14 cellular contexts compared by ENCODE assay signal in the genomic region with DNA sequence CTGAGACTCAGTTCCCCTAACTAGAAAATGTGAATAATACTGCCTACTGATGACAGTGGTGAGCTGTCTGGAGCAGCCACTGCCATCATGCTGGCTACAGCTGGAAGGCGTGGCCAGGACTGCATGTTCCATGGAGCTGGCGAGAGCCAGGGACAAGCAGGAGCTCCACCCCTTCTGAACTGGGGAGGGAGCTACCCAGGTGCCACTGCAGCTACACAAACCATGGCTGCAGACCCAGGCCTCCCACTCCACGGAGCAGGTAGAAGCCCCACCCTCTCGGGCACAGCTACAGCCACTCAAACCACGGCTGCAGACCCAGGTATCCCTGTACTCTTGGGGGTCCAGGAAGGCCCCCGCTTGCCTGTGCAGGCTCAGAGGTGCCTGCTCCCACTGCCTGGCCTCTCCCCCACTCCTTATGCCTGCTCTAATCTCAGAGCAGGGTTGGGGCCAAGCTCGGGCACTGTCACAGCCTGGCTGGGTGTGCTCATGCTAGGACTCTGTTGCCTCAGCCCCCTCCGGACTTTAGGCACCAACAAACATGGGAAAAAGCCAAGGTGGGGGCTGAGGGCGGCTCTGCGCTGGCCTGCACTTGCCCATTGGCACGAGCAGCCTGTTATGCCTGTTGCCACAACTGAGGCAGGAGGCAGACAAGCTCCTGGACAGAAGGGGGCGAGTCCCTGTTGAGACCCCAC. TPM values are rescaled to one million over a fixed set of nuclear protein-coding genes. Genes with fewer than 3 reads are reported as not detected.
DNase-seq lines count a peak whose midpoint lies in the region; ATAC-seq and TF ChIP-seq lines count a peak whose summit lies in the region.
"Had no signal": no experiment of that assay in that cellular context is flagged by ENCODE, and none has a peak within 500 bp of the region (broad histone marks: within the 10 kb centered on the region; RNA-seq: fewer than 3 reads in every experiment).

No MANE protein-coding gene starts in this region.

- H3K4me1 Mint-ChIP-seq in WTC11, result peaks cover 24% of the 10 kb centered on the region

- H3K4me1 ChIP-seq in foreskin keratinocyte (no peaks in the 10 kb centered on the region), mucosa of descending colon (ENCODE audit: low read depth) (peaks cover 17% of the 10 kb centered on the region), tibial nerve (peaks cover 3 to 49% (median 24%) of the 10 kb centered on the region in 4 donors)

- H3K4me3 Mint-ChIP-seq in WTC11, result no peak overlapping the region
- H3K4me3 Mint-ChIP-seq: activated CD4-positive, alpha-beta memory T cell treated with anti-CD3 and anti-CD28 coated beads for 36 hours; activated naive CD8-positive, alpha-beta T cell treated with anti-CD3 and anti-CD28 coated beads, Interleukin-2, amount 10 ng/mL, durations not matched to agents 7 days and 5 days had no signal

- no peak for TF ChIP-seq POLR2A in tibial nerve (IDR thresholded peaks at IDR 0.05)

- ATAC-seq in WTC11, result peak; percentile 65
- peak; percentile 57 for ATAC-seq in foreskin keratinocyte
- peak; percentile 92 for ATAC-seq in mucosa of descending colon
- ATAC-seq in HG02571 (IDR thresholded peaks at IDR 0.05; ENCODE audit: unreplicated experiment), result no peak
- ATAC-seq: stimulated activated naive CD8-positive, alpha-beta T cell treated with anti-CD3 and anti-CD28 coated beads, Interleukin-15, Interleukin-2, amounts not matched to agents 100 U/mL and 50 U/mL, for 24 hours had no signal

- no peak overlapping the region; the same call in 1 of the 2 replicates for H3K27ac Mint-ChIP-seq in WTC11
- H3K27ac Mint-ChIP-seq: activated CD4-positive, alpha-beta memory T cell treated with anti-CD3 and anti-CD28 coated beads for 36 hours; activated naive CD8-positive, alpha-beta T cell treated with anti-CD3 and anti-CD28 coated beads, Interleukin-2, amount 10 ng/mL, durations not matched to agents 7 days and 5 days had no signal

- H3K27me3 ChIP-seq in foreskin keratinocyte (no peaks in the 10 kb centered on the region), tibial nerve (no peaks in the 10 kb centered on the region)

- no peak overlapping the region for H3K27ac ChIP-seq in foreskin keratinocyte
- H3K27ac ChIP-seq in temporal lobe (ENCODE audit: low read depth, low read length), result peak overlapping the region; percentile 92
- H3K27ac ChIP-seq in tibial nerve, result no peak overlapping the region

- no peak for TF ChIP-seq EP300 in tibial nerve (IDR thresholded peaks at IDR 0.05)

- H3K9me3 ChIP-seq in mucosa of descending colon (no peaks in the 10 kb centered on the region), tibial nerve (no peaks in the 10 kb centered on the region)
- H3K9me3 ChIP-seq: SK-N-SH had no signal

- H3K36me3 ChIP-seq in mucosa of descending colon (ENCODE audit: low read depth) (no peaks in the 10 kb centered on the region), tibial nerve (no peaks in the 10 kb centered on the region)

- CTCF ChIA-PET in WTC11 (lab: Charles Lee), result interaction anchor here (0.6 to 1.3 kb wide), 2 partner anchors 93 to 1861 kb away, joined by 3 read pairs; no protein-coding TSS in a partner anchor

- DNase-seq in WTC11 (ENCODE audit: low spot score), result no peak
- no peak for DNase-seq in foreskin keratinocyte
- peak; percentile 44 to 66 (median 65) for DNase-seq in mucosa of descending colon
- DNase-seq in DMS114 treated with DMSO at 0.1 percent for 48 hours (lab: John Stamatoyannopoulos, UW; ENCODE audit: unreplicated experiment), result no peak
- no peak for DNase-seq in tibial nerve (ENCODE audit: low spot score in 2 of 2)
- DNase-seq: activated CD4-positive, alpha-beta memory T cell treated with anti-CD3 and anti-CD28 coated beads for 36 hours; activated naive CD8-positive, alpha-beta T cell treated with anti-CD3 and anti-CD28 coated beads, Interleukin-2, amount 10 ng/mL, durations not matched to agents 7 days and 5 days; central memory CD4-positive, alpha-beta T cell; DMS153; NCI-H1694; SK-N-SH; stimulated activated naive CD8-positive, alpha-beta T cell treated with anti-CD3 and anti-CD28 coated beads, Interleukin-15, Interleukin-2, amounts not matched to agents 100 U/mL and 50 U/mL, for 24 hours had no signal

- POLR2A ChIA-PET in WTC11 (lab: Charles Lee), result interaction anchor here (0.7 to 0.9 kb wide), 2 partner anchors 14 to 136 kb away, joined by 3 read pairs; no protein-coding TSS in a partner anchor

- H3K4me3 ChIP-seq in mucosa of descending colon (no peak overlapping the region), tibial nerve (no peak overlapping the region)

- H3K9me3 Mint-ChIP-seq in WTC11, result no peaks in the 10 kb centered on the region
- H3K9me3 Mint-ChIP-seq: activated CD4-positive, alpha-beta memory T cell treated with anti-CD3 and anti-CD28 coated beads for 36 hours had no signal

- H3K27me3 Mint-ChIP-seq in WTC11 (ENCODE audit: low read depth), result no peaks in the 10 kb centered on the region; the same call in 1 of the 2 replicates
- H3K27me3 Mint-ChIP-seq: activated CD4-positive, alpha-beta memory T cell treated with anti-CD3 and anti-CD28 coated beads for 36 hours; activated naive CD8-positive, alpha-beta T cell treated with anti-CD3 and anti-CD28 coated beads, Interleukin-2, amount 10 ng/mL, durations not matched to agents 7 days and 5 days had no signal

- intact Hi-C loops in mucosa of descending colon (cut with DNase I, micrococcal nuclease), result no loop called here

- WGBS in tibial nerve, 2 donors, result 89 to 92% methylated on average over 11 to 12 of the region's 12 CpGs

- H3K36me3 Mint-ChIP-seq in WTC11, result no peaks in the 10 kb centered on the region

- TF ChIP-seq CTCF in WTC11 (IDR thresholded peaks at IDR 0.05), result no peak
- no peak for TF ChIP-seq CTCF in foreskin keratinocyte (conservative IDR thresholded peaks at IDR 0.05)
- TF ChIP-seq CTCF in mucosa of descending colon (IDR thresholded peaks at IDR 0.05), result no peak
- TF ChIP-seq CTCF in tibial nerve (IDR thresholded peaks at IDR 0.05), result no peak

TF ChIP-seq in WTC11, 78 proteins besides CTCF, POLR2A, EP300 and RAD21 (continues in another document):
- no peak for TF ChIP-seq SMAD3 (CRISPR knock-in tag; IDR thresholded peaks at IDR 0.05; ENCODE audit: borderline replicate concordance)
- no peak for TF ChIP-seq TCF7 (CRISPR knock-in tag; IDR thresholded peaks at IDR 0.05; ENCODE audit: low read depth)
- no peak for TF ChIP-seq NR1H2 (CRISPR knock-in tag; IDR thresholded peaks at IDR 0.05)
- TF ChIP-seq FOXP1 (CRISPR knock-in tag; IDR thresholded peaks at IDR 0.05; ENCODE audit: borderline replicate concordance), result no peak
- TF ChIP-seq, protein P1, sequence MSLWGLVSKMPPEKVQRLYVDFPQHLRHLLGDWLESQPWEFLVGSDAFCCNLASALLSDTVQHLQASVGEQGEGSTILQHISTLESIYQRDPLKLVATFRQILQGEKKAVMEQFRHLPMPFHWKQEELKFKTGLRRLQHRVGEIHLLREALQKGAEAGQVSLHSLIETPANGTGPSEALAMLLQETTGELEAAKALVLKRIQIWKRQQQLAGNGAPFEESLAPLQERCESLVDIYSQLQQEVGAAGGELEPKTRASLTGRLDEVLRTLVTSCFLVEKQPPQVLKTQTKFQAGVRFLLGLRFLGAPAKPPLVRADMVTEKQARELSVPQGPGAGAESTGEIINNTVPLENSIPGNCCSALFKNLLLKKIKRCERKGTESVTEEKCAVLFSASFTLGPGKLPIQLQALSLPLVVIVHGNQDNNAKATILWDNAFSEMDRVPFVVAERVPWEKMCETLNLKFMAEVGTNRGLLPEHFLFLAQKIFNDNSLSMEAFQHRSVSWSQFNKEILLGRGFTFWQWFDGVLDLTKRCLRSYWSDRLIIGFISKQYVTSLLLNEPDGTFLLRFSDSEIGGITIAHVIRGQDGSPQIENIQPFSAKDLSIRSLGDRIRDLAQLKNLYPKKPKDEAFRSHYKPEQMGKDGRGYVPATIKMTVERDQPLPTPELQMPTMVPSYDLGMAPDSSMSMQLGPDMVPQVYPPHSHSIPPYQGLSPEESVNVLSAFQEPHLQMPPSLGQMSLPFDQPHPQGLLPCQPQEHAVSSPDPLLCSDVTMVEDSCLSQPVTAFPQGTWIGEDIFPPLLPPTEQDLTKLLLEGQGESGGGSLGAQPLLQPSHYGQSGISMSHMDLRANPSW (CRISPR knock-in tag; conservative IDR thresholded peaks at IDR 0.05; ENCODE audit: low read depth), result no peak
- TF ChIP-seq TP53 (CRISPR knock-in tag; IDR thresholded peaks at IDR 0.05), result no peak
- no peak for TF ChIP-seq CREM (CRISPR knock-in tag; IDR thresholded peaks at IDR 0.05)
- TF ChIP-seq ZNF138 (CRISPR knock-in tag; conservative IDR thresholded peaks at IDR 0.05), result no peak
- TF ChIP-seq SP1 (CRISPR knock-in tag; conservative IDR thresholded peaks at IDR 0.05), result no peak
- no peak for TF ChIP-seq ZNF121 (CRISPR knock-in tag; IDR thresholded peaks at IDR 0.05)
- TF ChIP-seq, protein P2, sequence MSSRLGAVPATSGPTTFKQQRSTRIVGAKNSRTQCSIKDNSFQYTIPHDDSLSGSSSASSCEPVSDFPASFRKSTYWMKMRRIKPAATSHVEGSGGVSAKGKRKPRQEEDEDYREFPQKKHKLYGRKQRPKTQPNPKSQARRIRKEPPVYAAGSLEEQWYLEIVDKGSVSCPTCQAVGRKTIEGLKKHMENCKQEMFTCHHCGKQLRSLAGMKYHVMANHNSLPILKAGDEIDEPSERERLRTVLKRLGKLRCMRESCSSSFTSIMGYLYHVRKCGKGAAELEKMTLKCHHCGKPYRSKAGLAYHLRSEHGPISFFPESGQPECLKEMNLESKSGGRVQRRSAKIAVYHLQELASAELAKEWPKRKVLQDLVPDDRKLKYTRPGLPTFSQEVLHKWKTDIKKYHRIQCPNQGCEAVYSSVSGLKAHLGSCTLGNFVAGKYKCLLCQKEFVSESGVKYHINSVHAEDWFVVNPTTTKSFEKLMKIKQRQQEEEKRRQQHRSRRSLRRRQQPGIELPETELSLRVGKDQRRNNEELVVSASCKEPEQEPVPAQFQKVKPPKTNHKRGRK (CRISPR knock-in tag; IDR thresholded peaks at IDR 0.05; ENCODE audit: borderline replicate concordance), result no peak
- no peak for TF ChIP-seq NFYB (CRISPR knock-in tag; conservative IDR thresholded peaks at IDR 0.05; ENCODE audit: low read depth)

RNA-seq across cellular contexts. Expression of a gene that starts 51.7 kb away (rescaled TPM):
- total RNA-seq in WTC11 (2021), result 6.2 to 7.5 TPM (median 6.7 TPM) in 3 replicates
- total RNA-seq in foreskin keratinocyte, result 3.5 and 4.7 TPM in 2 replicates
- polyA plus RNA-seq in foreskin keratinocyte, result 1.1 and 1.8 TPM in 2 replicates
- 10 to 100 TPM; 16.2 to 30.7 (median 19.1) TPM for total RNA-seq in mucosa of descending colon
- total RNA-seq in temporal lobe, result 42.0 TPM
- 10 to 100 TPM; 19.8 to 50.4 (median 31.2) TPM for total RNA-seq in tibial nerve

Comparison
In these comparisons a context has a peak if more than half of its experiments do, and no peak if none do; other contexts are left out.
1. DNase-seq: peak in mucosa of descending colon (3 of 3); none in WTC11 (single experiment), foreskin keratinocyte (0 of 2), DMS114 treated with DMSO at 0.1 percent for 48 hours (single experiment) and tibial nerve (0 of 2).